30 cellular contexts compared by ENCODE assay signal in genomic region chr7:96621932-96622331, GRCh38.
"Had no signal": no experiment of that assay in that cellular context is flagged by ENCODE, and none has a peak within 500 bp of the region (broad histone marks: within the 10 kb centered on the region; RNA-seq: fewer than 3 reads in every experiment).

No MANE protein-coding gene starts in this region.

- H3K27ac ChIP-seq: ascending aorta, breast epithelium, cardiac muscle cell, colonic mucosa, epithelial cell of prostate, esophagus squamous epithelium, WERI-Rb-1 had no signal

- H3K4me1 ChIP-seq: ascending aorta, breast epithelium, colonic mucosa, esophagus squamous epithelium had no signal

- H3K4me3 ChIP-seq: ascending aorta, breast epithelium, cardiac muscle cell, colonic mucosa, esophagus squamous epithelium had no signal

- DNase-seq: activated CD4-positive, alpha-beta memory T cell treated with anti-CD3 and anti-CD28 coated beads for 36 hours; activated CD4-positive, alpha-beta T cell treated with anti-CD3 and anti-CD28 coated beads for 36 hours; activated CD4-positive, alpha-beta T cell treated with anti-CD3 and anti-CD28 coated beads, Interleukin-2, amount 10 ng/mL, durations not matched to agents 24 days and 14 days; activated CD4-positive, CD25-positive, alpha-beta regulatory T cell; activated CD4-positive, CD25-positive, alpha-beta regulatory T cell treated with anti-CD3 and anti-CD28 coated beads, Interleukin-2, amount 50 U/mL, for 72 hours; activated CD8-positive, alpha-beta memory T cell treated with anti-CD3 and anti-CD28 coated beads, Interleukin-2, amount 10 ng/mL, durations not matched to agents 7 days and 5 days; activated CD8-positive, alpha-beta memory T cell treated with anti-CD3 and anti-CD28 coated beads, Interleukin-2, amount 50 U/mL, for 4 hours; activated CD8-positive, alpha-beta T cell treated with anti-CD3 and anti-CD28 coated beads, Interleukin-2, amount 10 ng/mL, durations not matched to agents 7 days and 5 days; activated gamma-delta T cell; activated naive CD4-positive, alpha-beta T cell; activated naive CD4-positive, alpha-beta T cell treated with anti-CD3 and anti-CD28 coated beads, Interleukin-2, amount 10 ng/mL, durations not matched to agents 7 days and 5 days; activated naive CD8-positive, alpha-beta T cell treated with anti-CD3 and anti-CD28 coated beads, Interleukin-2, amount 10 ng/mL, durations not matched to agents 7 days and 5 days; activated T-cell treated with anti-CD3 and anti-CD28 coated beads, Interleukin-2, amount 50 U/mL, for 1 hour; activated T-cell treated with anti-CD3 and anti-CD28 coated beads, Interleukin-2, amount 50 U/mL, for 48 hours; central memory CD4-positive, alpha-beta T cell; cerebellar nuclear complex; colonic mucosa; effector CD8-positive, alpha-beta T cell; esophagus squamous epithelium; foreskin fibroblast; head of caudate nucleus; T-cell; T-helper 17 cell; T1000; WERI-Rb-1 had no signal

- ATAC-seq: activated CD4-positive, alpha-beta T cell treated with anti-CD3 and anti-CD28 coated beads for 36 hours; activated CD8-positive, alpha-beta memory T cell treated with anti-CD3 and anti-CD28 coated beads, Interleukin-2, amount 10 ng/mL, durations not matched to agents 7 days and 5 days; activated CD8-positive, alpha-beta T cell treated with anti-CD3 and anti-CD28 coated beads, Interleukin-2, amount 10 ng/mL, durations not matched to agents 7 days and 5 days; activated naive CD4-positive, alpha-beta T cell treated with anti-CD3 and anti-CD28 coated beads, Interleukin-2, amount 50 U/mL, for 72 hours; T-cell; T-helper 17 cell had no signal

- H3K27me3 ChIP-seq: ascending aorta, breast epithelium, cardiac muscle cell, colonic mucosa, esophagus squamous epithelium had no signal

- H3K9me3 ChIP-seq: colonic mucosa, esophagus squamous epithelium had no signal

- H3K36me3 ChIP-seq: ascending aorta, breast epithelium, cardiac muscle cell, colonic mucosa, esophagus squamous epithelium, WERI-Rb-1 had no signal
